Comparison of ENCODE assay signal across 1 cellular context in the genomic region with DNA sequence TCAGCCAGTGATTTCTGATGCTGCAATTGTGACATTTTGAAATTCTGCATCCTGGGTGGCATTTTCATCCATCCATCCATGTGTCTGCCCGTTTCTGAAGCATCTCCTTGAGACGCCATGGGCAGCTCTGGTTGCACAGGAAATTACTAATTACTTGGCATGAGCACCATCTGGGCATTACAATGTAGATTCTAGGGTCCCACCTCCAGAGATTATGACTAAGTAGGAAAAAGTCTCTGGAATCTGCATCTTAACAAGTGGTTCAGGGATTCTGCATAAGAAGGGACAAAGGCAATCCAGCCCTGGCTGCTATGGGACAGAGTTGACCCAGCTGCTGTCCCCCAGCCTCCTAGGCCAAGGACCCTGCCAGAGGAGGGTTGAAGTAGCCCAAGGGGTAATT.
TF ChIP-seq lines count a peak whose summit lies in the region.

No MANE protein-coding gene starts in this region.

TF ChIP-seq in SK-N-SH, 30 proteins besides CTCF, POLR2A, EP300 and RAD21 (continued from another document):
- TF ChIP-seq, protein P1, sequence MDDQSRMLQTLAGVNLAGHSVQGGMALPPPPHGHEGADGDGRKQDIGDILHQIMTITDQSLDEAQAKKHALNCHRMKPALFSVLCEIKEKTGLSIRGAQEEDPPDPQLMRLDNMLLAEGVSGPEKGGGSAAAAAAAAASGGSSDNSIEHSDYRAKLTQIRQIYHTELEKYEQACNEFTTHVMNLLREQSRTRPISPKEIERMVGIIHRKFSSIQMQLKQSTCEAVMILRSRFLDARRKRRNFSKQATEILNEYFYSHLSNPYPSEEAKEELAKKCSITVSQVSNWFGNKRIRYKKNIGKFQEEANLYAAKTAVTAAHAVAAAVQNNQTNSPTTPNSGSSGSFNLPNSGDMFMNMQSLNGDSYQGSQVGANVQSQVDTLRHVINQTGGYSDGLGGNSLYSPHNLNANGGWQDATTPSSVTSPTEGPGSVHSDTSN (IDR thresholded peaks at IDR 0.05) = 0 out of 2 replicates have a peak, but pooled peaks have one; percentile 5
- peak; percentile 50; the same call in 1 of the 2 replicates for TF ChIP-seq JUND (IDR thresholded peaks at IDR 0.05)
- peak; percentile 72 for TF ChIP-seq TEAD4 (IDR thresholded peaks at IDR 0.05; ENCODE audit: borderline replicate concordance, insufficient read depth)
- TF ChIP-seq TCF12 (IDR thresholded peaks at IDR 0.05) = peak; percentile 43; the same call in 1 of the 2 replicates
- TF ChIP-seq, protein P2, sequence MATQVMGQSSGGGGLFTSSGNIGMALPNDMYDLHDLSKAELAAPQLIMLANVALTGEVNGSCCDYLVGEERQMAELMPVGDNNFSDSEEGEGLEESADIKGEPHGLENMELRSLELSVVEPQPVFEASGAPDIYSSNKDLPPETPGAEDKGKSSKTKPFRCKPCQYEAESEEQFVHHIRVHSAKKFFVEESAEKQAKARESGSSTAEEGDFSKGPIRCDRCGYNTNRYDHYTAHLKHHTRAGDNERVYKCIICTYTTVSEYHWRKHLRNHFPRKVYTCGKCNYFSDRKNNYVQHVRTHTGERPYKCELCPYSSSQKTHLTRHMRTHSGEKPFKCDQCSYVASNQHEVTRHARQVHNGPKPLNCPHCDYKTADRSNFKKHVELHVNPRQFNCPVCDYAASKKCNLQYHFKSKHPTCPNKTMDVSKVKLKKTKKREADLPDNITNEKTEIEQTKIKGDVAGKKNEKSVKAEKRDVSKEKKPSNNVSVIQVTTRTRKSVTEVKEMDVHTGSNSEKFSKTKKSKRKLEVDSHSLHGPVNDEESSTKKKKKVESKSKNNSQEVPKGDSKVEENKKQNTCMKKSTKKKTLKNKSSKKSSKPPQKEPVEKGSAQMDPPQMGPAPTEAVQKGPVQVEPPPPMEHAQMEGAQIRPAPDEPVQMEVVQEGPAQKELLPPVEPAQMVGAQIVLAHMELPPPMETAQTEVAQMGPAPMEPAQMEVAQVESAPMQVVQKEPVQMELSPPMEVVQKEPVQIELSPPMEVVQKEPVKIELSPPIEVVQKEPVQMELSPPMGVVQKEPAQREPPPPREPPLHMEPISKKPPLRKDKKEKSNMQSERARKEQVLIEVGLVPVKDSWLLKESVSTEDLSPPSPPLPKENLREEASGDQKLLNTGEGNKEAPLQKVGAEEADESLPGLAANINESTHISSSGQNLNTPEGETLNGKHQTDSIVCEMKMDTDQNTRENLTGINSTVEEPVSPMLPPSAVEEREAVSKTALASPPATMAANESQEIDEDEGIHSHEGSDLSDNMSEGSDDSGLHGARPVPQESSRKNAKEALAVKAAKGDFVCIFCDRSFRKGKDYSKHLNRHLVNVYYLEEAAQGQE (IDR thresholded peaks at IDR 0.05; ENCODE audit: low read depth, low read length) = no peak
